ENCODE assay signal across 9 cellular contexts in the genomic region with DNA sequence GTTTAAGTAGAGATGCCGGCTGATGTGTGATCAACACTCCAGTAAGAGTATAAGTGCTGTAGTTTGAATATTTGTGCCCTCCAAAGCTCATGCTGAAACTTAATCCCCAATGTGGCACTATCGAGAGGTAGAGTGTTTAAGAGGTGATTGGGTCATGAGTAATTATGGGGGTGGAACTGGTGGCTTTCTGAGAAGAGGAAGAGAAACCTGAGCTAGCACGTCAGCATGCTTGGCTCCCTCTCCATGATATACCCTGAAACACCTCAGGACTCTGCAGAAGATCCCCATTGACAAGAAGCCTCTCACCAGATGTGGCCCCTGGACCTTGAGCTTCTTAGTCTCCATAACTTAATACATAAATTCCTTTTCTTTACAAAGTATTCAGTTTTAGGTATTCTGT.
A peak's percentile ranks its signal among the peaks of the same experiment; 100 is the strongest.
DNase-seq lines count a peak whose midpoint lies in the region; ATAC-seq and TF ChIP-seq lines count a peak whose summit lies in the region.
"Had no signal": no experiment of that assay in that cellular context is flagged by ENCODE, and none has a peak within 500 bp of the region (broad histone marks: within the 10 kb centered on the region; RNA-seq: fewer than 3 reads in every experiment).

No MANE protein-coding gene starts in this region.

- no peaks in the 10 kb centered on the region for H3K9me3 ChIP-seq in upper lobe of right lung

- CTCF ChIA-PET in activated CD8-positive, alpha-beta T cell treated with anti-CD3 and anti-CD28 coated beads for 36 hours (lab: Charles Lee) = no interaction called here

- peak; percentile 71 for DNase-seq in Daoy (ENCODE audit: low read depth)
- DNase-seq in NCI-H187 treated with DMSO at 0.1 percent for 48 hours (lab: John Stamatoyannopoulos, UW) = peak; percentile 0
- DNase-seq in activated CD8-positive, alpha-beta T cell treated with anti-CD3 and anti-CD28 coated beads for 36 hours = no peak
- no peak for DNase-seq in NCI-H69 (lab: John Stamatoyannopoulos, UW)
- DNase-seq in activated T-cell treated with anti-CD3 and anti-CD28 coated beads, Interleukin-2, amount 50 U/mL, for 72 hours = no peak
- DNase-seq in upper lobe of right lung = no peak
- DNase-seq: NCI-H2081 treated with DMSO at 0.1 percent for 48 hours had no signal

- no peaks in the 10 kb centered on the region for H3K36me3 Mint-ChIP-seq in activated CD8-positive, alpha-beta T cell treated with anti-CD3 and anti-CD28 coated beads for 36 hours (ENCODE audit: low read depth)
- H3K36me3 Mint-ChIP-seq in activated T-cell treated with anti-CD3 and anti-CD28 coated beads, Interleukin-2, amount 50 U/mL, for 72 hours (ENCODE audit: insufficient read depth in 2 of 2) = no peaks in the 10 kb centered on the region

- H3K4me3 Mint-ChIP-seq in activated CD8-positive, alpha-beta T cell treated with anti-CD3 and anti-CD28 coated beads for 36 hours = no peak overlapping the region
- no peak overlapping the region for H3K4me3 Mint-ChIP-seq in activated T-cell treated with anti-CD3 and anti-CD28 coated beads, Interleukin-2, amount 50 U/mL, for 72 hours

- no peaks in the 10 kb centered on the region for H3K36me3 ChIP-seq in upper lobe of right lung

- intact Hi-C loops in activated CD8-positive, alpha-beta T cell treated with anti-CD3 and anti-CD28 coated beads for 36 hours (cut with micrococcal nuclease) = no loop called here
- intact Hi-C loops in upper lobe of right lung (cut with DNase I) = no loop called here

- H3K27me3 Mint-ChIP-seq in activated CD8-positive, alpha-beta T cell treated with anti-CD3 and anti-CD28 coated beads for 36 hours = no peaks in the 10 kb centered on the region
- H3K27me3 Mint-ChIP-seq in activated T-cell treated with anti-CD3 and anti-CD28 coated beads, Interleukin-2, amount 50 U/mL, for 72 hours (ENCODE audit: low read depth) = no peaks in the 10 kb centered on the region

- H3K4me1 Mint-ChIP-seq in activated CD8-positive, alpha-beta T cell treated with anti-CD3 and anti-CD28 coated beads for 36 hours (ENCODE audit: low read depth) = no peaks in the 10 kb centered on the region
- H3K4me1 Mint-ChIP-seq in activated T-cell treated with anti-CD3 and anti-CD28 coated beads, Interleukin-2, amount 50 U/mL, for 72 hours (ENCODE audit: low read depth) = no peaks in the 10 kb centered on the region

- no peak overlapping the region for H3K4me3 ChIP-seq in upper lobe of right lung

- no peak overlapping the region for H3K27ac ChIP-seq in upper lobe of right lung

- TF ChIP-seq CTCF in activated CD8-positive, alpha-beta T cell treated with anti-CD3 and anti-CD28 coated beads for 36 hours (IDR thresholded peaks at IDR 0.05) = no peak
- no peak for TF ChIP-seq CTCF in upper lobe of right lung (IDR thresholded peaks at IDR 0.05)

- no peaks in the 10 kb centered on the region for H3K9me3 Mint-ChIP-seq in activated CD8-positive, alpha-beta T cell treated with anti-CD3 and anti-CD28 coated beads for 36 hours
- H3K9me3 Mint-ChIP-seq in activated T-cell treated with anti-CD3 and anti-CD28 coated beads, Interleukin-2, amount 50 U/mL, for 72 hours = peaks cover 2% of the 10 kb centered on the region in 2 donors

- no peaks in the 10 kb centered on the region for H3K4me1 ChIP-seq in upper lobe of right lung

- no peaks in the 10 kb centered on the region for H3K27me3 ChIP-seq in upper lobe of right lung

- POLR2A ChIA-PET in activated CD8-positive, alpha-beta T cell treated with anti-CD3 and anti-CD28 coated beads for 36 hours (lab: Charles Lee) = no interaction called here

- peak; percentile 89 for ATAC-seq in GM19397 (IDR thresholded peaks at IDR 0.05; ENCODE audit: unreplicated experiment)
- peak; percentile 97 for ATAC-seq in HG02981 (IDR thresholded peaks at IDR 0.05; ENCODE audit: unreplicated experiment)
- ATAC-seq in activated CD8-positive, alpha-beta T cell treated with anti-CD3 and anti-CD28 coated beads for 36 hours = no peak
- no peak for ATAC-seq in activated T-cell treated with anti-CD3 and anti-CD28 coated beads, Interleukin-2, amount 50 U/mL, for 72 hours (replicated peaks in 1 of 2)
- no peak for ATAC-seq in upper lobe of right lung

- no peak overlapping the region for H3K27ac Mint-ChIP-seq in activated CD8-positive, alpha-beta T cell treated with anti-CD3 and anti-CD28 coated beads for 36 hours
- no peak overlapping the region for H3K27ac Mint-ChIP-seq in activated T-cell treated with anti-CD3 and anti-CD28 coated beads, Interleukin-2, amount 50 U/mL, for 72 hours

Comparison
In these comparisons a context has a peak if more than half of its experiments do, and no peak if none do; other contexts are left out.
1. DNase-seq: peak in Daoy (single experiment) and NCI-H187 treated with DMSO at 0.1 percent for 48 hours (single experiment); none in activated CD8-positive, alpha-beta T cell treated with anti-CD3 and anti-CD28 coated beads for 36 hours (single experiment), NCI-H69 (single experiment), activated T-cell treated with anti-CD3 and anti-CD28 coated beads, Interleukin-2, amount 50 U/mL, for 72 hours (0 of 2) and upper lobe of right lung (single experiment).
2. ATAC-seq: peak in GM19397 (single experiment) and HG02981 (single experiment); none in activated CD8-positive, alpha-beta T cell treated with anti-CD3 and anti-CD28 coated beads for 36 hours (single experiment), activated T-cell treated with anti-CD3 and anti-CD28 coated beads, Interleukin-2, amount 50 U/mL, for 72 hours (0 of 2) and upper lobe of right lung (single experiment).